In genomic region chr19:49857061-49857833, GRCh38 we compare ENCODE assay signal across 19 cellular contexts. TPM values are rescaled to one million over a fixed set of nuclear protein-coding genes. Genes with fewer than 3 reads are reported as not detected.
A peak's percentile ranks its signal among the peaks of the same experiment; 100 is the strongest.
DNase-seq lines count a peak whose midpoint lies in the region; ATAC-seq, FAIRE-seq and TF ChIP-seq lines count a peak whose summit lies in the region.
"Had no signal": no experiment of that assay in that cellular context is flagged by ENCODE, and none has a peak within 500 bp of the region (broad histone marks: within the 10 kb centered on the region; RNA-seq: fewer than 3 reads in every experiment).

No MANE protein-coding gene starts in this region.

- TF ChIP-seq EP300 in HepG2 (IDR thresholded peaks at IDR 0.05; ENCODE audit: low read depth in 2 of 2, low read length in 2 of 2) (no peak), HepG2 (CRISPR knock-in tag; IDR thresholded peaks at IDR 0.05; ENCODE audit: borderline replicate concordance) (no peak)

- 92% methylated on average over 26 of the region's 26 CpGs for WGBS in right cardiac atrium
- 98% methylated on average over 15 of the region's 26 CpGs for WGBS in HepG2 (ENCODE audit: low lambda C conversion rate)
- no CpG with 5 or more reads among the region's 26 CpGs for WGBS in trophoblast cell (ENCODE audit: extremely low coverage, insufficient coverage, insufficient read length)

- TF ChIP-seq RAD21 in HepG2 (CRISPR knock-in tag; IDR thresholded peaks at IDR 0.05) = no peak

- ATAC-seq in right cardiac atrium (no peak), HepG2 (no peak), GM21360 (IDR thresholded peaks at IDR 0.05; ENCODE audit: unreplicated experiment) (no peak)
- ATAC-seq in natural killer cell treated with Interleukin-12 subunit alpha and Interleukin-12 subunit beta and Interleukin-15 and Interleukin-18, amount 100 ng/mL, for 72 hours = no peak
- ATAC-seq: body of pancreas had no signal

- no peak overlapping the region for H4K8ac ChIP-seq in trophoblast cell (ENCODE audit: low read depth, low read length)

- no peaks in the 10 kb centered on the region for H3K36me3 Mint-ChIP-seq in natural killer cell treated with Interleukin-12 subunit alpha and Interleukin-12 subunit beta and Interleukin-15 and Interleukin-18, amount 100 ng/mL, for 72 hours
- H3K36me3 Mint-ChIP-seq: activated naive CD4-positive, alpha-beta T cell treated with anti-CD3 and anti-CD28 coated beads, Interleukin-2, amount 50 U/mL, for 24 hours had no signal

- POLR2A ChIA-PET in HepG2 (lab: Yijun Ruan, JAX) = interaction anchor here (1.1 to 1.2 kb wide), 2 partner anchors 19 to 47 kb away, joined by 4 to 5 read pairs; partner anchors contain the start of gene AKT1S1

- in situ Hi-C loops in HepG2 (cut with HindIII; ENCODE audit: extremely low pct_ligation_motif_present, low pct_unique_long_range_greater_than_20kb) = no loop called here

- CTCF ChIA-PET in HepG2 (lab: Yijun Ruan, JAX; ENCODE audit: low intra/inter-chr PET ratio, low total read pairs) = no interaction called here

- peaks cover 18% of the 10 kb centered on the region for H4K20me1 ChIP-seq in HepG2 (ENCODE audit: insufficient read depth, low read length)

- intact Hi-C loops in right cardiac atrium (cut with DNase I) (loop anchor here in 1 of 4 donors (10.0 kb wide), 1 partner anchor 172 kb away; the partner anchor contains the start of gene ADM5), left ventricle myocardium inferior (cut with micrococcal nuclease) (no loop called here), HepG2 (cut with micrococcal nuclease; ENCODE audit: unreplicated experiment) (no loop called here)

- H3K9me3 Mint-ChIP-seq in natural killer cell treated with Interleukin-12 subunit alpha and Interleukin-12 subunit beta and Interleukin-15 and Interleukin-18, amount 100 ng/mL, for 72 hours = no peaks in the 10 kb centered on the region
- H3K9me3 Mint-ChIP-seq: activated naive CD4-positive, alpha-beta T cell treated with anti-CD3 and anti-CD28 coated beads, Interleukin-2, amount 50 U/mL, for 24 hours had no signal

- H3K14ac ChIP-seq in trophoblast cell (ENCODE audit: low read length) = no peak overlapping the region

- H3K23ac ChIP-seq in trophoblast cell (ENCODE audit: low read length) = no peak overlapping the region

- H3K4me3 Mint-ChIP-seq in natural killer cell treated with Interleukin-12 subunit alpha and Interleukin-12 subunit beta and Interleukin-15 and Interleukin-18, amount 100 ng/mL, for 72 hours = no peak overlapping the region
- H3K4me3 Mint-ChIP-seq: activated naive CD4-positive, alpha-beta T cell treated with anti-CD3 and anti-CD28 coated beads, Interleukin-2, amount 50 U/mL, for 24 hours had no signal

- no peak overlapping the region for H2BK5ac ChIP-seq in trophoblast cell (ENCODE audit: low read depth, low read length, poor library complexity)

- H4K12ac ChIP-seq in trophoblast cell (ENCODE audit: low read depth, low read length) = no peak overlapping the region

- H3K9me3 ChIP-seq in right cardiac atrium (ENCODE audit: control insufficient read depth, low read length) (no peaks in the 10 kb centered on the region), left ventricle myocardium inferior (replicated peaks) (no peaks in the 10 kb centered on the region), SK-N-MC (ENCODE audit: low read depth, low read length) (no peaks in the 10 kb centered on the region), HepG2 (ENCODE audit: low read length) (no peaks in the 10 kb centered on the region), trophoblast cell (ENCODE audit: insufficient read depth, low read depth, low read length) (no peaks in the 10 kb centered on the region)
- H3K9me3 ChIP-seq: body of pancreas, upper lobe of left lung had no signal

- H2BK120ac ChIP-seq in trophoblast cell (ENCODE audit: insufficient read depth, low read length, poor library complexity) = no peak overlapping the region

- H3K9ac ChIP-seq in SK-N-MC (ENCODE audit: insufficient read length) = no peak overlapping the region
- no peak overlapping the region for H3K9ac ChIP-seq in HepG2 (ENCODE audit: insufficient read depth, low read depth, low read length)
- H3K9ac ChIP-seq in trophoblast cell (ENCODE audit: low read length) = no peak overlapping the region

- H2AK5ac ChIP-seq in trophoblast cell (ENCODE audit: low read length) = no peak overlapping the region

- H4K91ac ChIP-seq in trophoblast cell (ENCODE audit: low read depth, low read length) = no peak overlapping the region

- no peak overlapping the region for H2BK12ac ChIP-seq in trophoblast cell (ENCODE audit: low read length)

- no peaks in the 10 kb centered on the region for H3K79me1 ChIP-seq in trophoblast cell (ENCODE audit: low read length)

- H3K4me1 ChIP-seq in right cardiac atrium (ENCODE audit: control insufficient read depth, insufficient read depth, low read length) (peaks cover 5% of the 10 kb centered on the region), left ventricle myocardium inferior (peaks cover 37% of the 10 kb centered on the region), HepG2 (ENCODE audit: insufficient read depth, low read length) (peaks cover 17% of the 10 kb centered on the region), trophoblast cell (ENCODE audit: control insufficient read depth in 1 of 2, insufficient read depth in 2 of 2, low read length in 2 of 2) (peaks cover 1 to 12% of the 10 kb centered on the region in 2 experiments)

- H3K27ac Mint-ChIP-seq in natural killer cell treated with Interleukin-12 subunit alpha and Interleukin-12 subunit beta and Interleukin-15 and Interleukin-18, amount 100 ng/mL, for 72 hours = no peak overlapping the region
- H3K27ac Mint-ChIP-seq: activated naive CD4-positive, alpha-beta T cell treated with anti-CD3 and anti-CD28 coated beads, Interleukin-2, amount 50 U/mL, for 24 hours had no signal

- no peak for TF ChIP-seq CTCF in left ventricle myocardium inferior (IDR thresholded peaks at IDR 0.05; ENCODE audit: borderline replicate concordance)
- no peak for TF ChIP-seq CTCF in HepG2 (CRISPR knock-in tag; IDR thresholded peaks at IDR 0.05)

- H3K4me2 ChIP-seq in HepG2 (ENCODE audit: low read depth, low read length) = no peak overlapping the region
- no peak overlapping the region for H3K4me2 ChIP-seq in trophoblast cell (ENCODE audit: low read length)

- TF ChIP-seq POLR2A in HepG2 (IDR thresholded peaks at IDR 0.05; ENCODE audit: insufficient read depth in 1 of 2, low read depth in 2 of 2, low read length in 2 of 2) = peak; percentile 39 to 40; a peak in 2 of 4 replicates

- no peak overlapping the region for H3K27ac ChIP-seq in right cardiac atrium (ENCODE audit: low read length)
- H3K27ac ChIP-seq in left ventricle myocardium inferior (replicated peaks) = no peak overlapping the region
- H3K27ac ChIP-seq in SK-N-MC = 0 out of 2 replicates have a peak overlapping the region, but pooled peaks have one; percentile 25
- H3K27ac ChIP-seq in HepG2 (ENCODE audit: extremely low read length, insufficient read depth, low read length) = no peak overlapping the region
- no peak overlapping the region for H3K27ac ChIP-seq in trophoblast cell (ENCODE audit: low read depth, low read length)
- H3K27ac ChIP-seq: body of pancreas had no signal

- H3K18ac ChIP-seq in trophoblast cell (ENCODE audit: low read length) = no peak overlapping the region

- peaks cover 19% of the 10 kb centered on the region for H3K79me2 ChIP-seq in HepG2 (ENCODE audit: insufficient read depth, low read length)
- H3K79me2 ChIP-seq in trophoblast cell (ENCODE audit: control insufficient read depth, insufficient read depth, low read length, poor library complexity) = peaks cover 3% of the 10 kb centered on the region

- no peak overlapping the region for H3K4ac ChIP-seq in trophoblast cell (ENCODE audit: low read depth, low read length)

- no TSS peak for BruUV-seq in HepG2 (replicated peaks; lab: Mats Ljungman, UMichigan)

- H3K27me3 Mint-ChIP-seq in natural killer cell treated with Interleukin-12 subunit alpha and Interleukin-12 subunit beta and Interleukin-15 and Interleukin-18, amount 100 ng/mL, for 72 hours = no peaks in the 10 kb centered on the region
- H3K27me3 Mint-ChIP-seq: activated naive CD4-positive, alpha-beta T cell treated with anti-CD3 and anti-CD28 coated beads, Interleukin-2, amount 50 U/mL, for 24 hours had no signal

- FAIRE-seq in HepG2 (lab: Jason Lieb, UNC) = no peak
- FAIRE-seq: small intestine had no signal

- peaks cover 6% of the 10 kb centered on the region in 2 donors for H3K4me1 Mint-ChIP-seq in natural killer cell treated with Interleukin-12 subunit alpha and Interleukin-12 subunit beta and Interleukin-15 and Interleukin-18, amount 100 ng/mL, for 72 hours (ENCODE audit: low read depth in 2 of 2)

- H2AFZ ChIP-seq in HepG2 (ENCODE audit: low read length) = no peak overlapping the region
- no peak overlapping the region for H2AFZ ChIP-seq in trophoblast cell (ENCODE audit: insufficient read depth, low read length, poor library complexity)

- H3K36me3 ChIP-seq in left ventricle myocardium inferior (peaks cover 78% of the 10 kb centered on the region), SK-N-MC (ENCODE audit: insufficient read depth, low read length) (peaks cover 85% of the 10 kb centered on the region), HepG2 (replicated peaks in 1 of 2; ENCODE audit: control insufficient read depth in 1 of 2, insufficient read depth in 2 of 2, low read length in 2 of 2) (peaks cover 37 to 67% of the 10 kb centered on the region in 2 experiments; a peak in 4 of 5 replicates), trophoblast cell (ENCODE audit: control insufficient read depth in 1 of 2, insufficient read depth in 2 of 2, low read length in 2 of 2) (peaks cover 76 to 81% of the 10 kb centered on the region in 2 experiments)

- DNase-seq in right cardiac atrium (peak in 2 of 3 donors; percentile 48 to 68), left ventricle myocardium inferior (no peak), SK-N-MC (ENCODE audit: low read depth, low spot score) (no peak), HepG2 (ENCODE audit: low spot score) (no peak), trophoblast cell (no peak), NCI-H82 (lab: John Stamatoyannopoulos, UW) (no peak)
- no peak for DNase-seq in natural killer cell treated with Interleukin-12 subunit alpha and Interleukin-12 subunit beta and Interleukin-15 and Interleukin-18, amount 100 ng/mL, for 72 hours (ENCODE audit: low spot score)
- DNase-seq: activated CD4-positive, alpha-beta T cell treated with anti-CD3 and anti-CD28 coated beads for 1 hour; DMS153; midbrain; MM.1S; NCI-H2029 treated with DMSO at 0.1 percent for 48 hours; NCI-H748 treated with DMSO at 0.1 percent for 48 hours; RPMI8226; small intestine had no signal

- H3K4me3 ChIP-seq in right cardiac atrium (ENCODE audit: low read length) (no peak overlapping the region), left ventricle myocardium inferior (no peak overlapping the region), SK-N-MC (no peak overlapping the region), HepG2 (replicated peaks in 1 of 3; ENCODE audit: insufficient read depth in 1 of 3, low read depth in 2 of 3, low read length in 3 of 3) (no peak overlapping the region), trophoblast cell (ENCODE audit: low read depth, low read length) (no peak overlapping the region)
- H3K4me3 ChIP-seq: body of pancreas, upper lobe of left lung had no signal

- H3K27me3 ChIP-seq in right cardiac atrium (ENCODE audit: control insufficient read depth, insufficient read depth) (no peaks in the 10 kb centered on the region), left ventricle myocardium inferior (ENCODE audit: low read depth) (no peaks in the 10 kb centered on the region), HepG2 (ENCODE audit: control insufficient read depth in 1 of 2, insufficient read depth in 2 of 2, low read length in 2 of 2) (no peaks in the 10 kb centered on the region), trophoblast cell (ENCODE audit: insufficient read depth, low read length) (no peaks in the 10 kb centered on the region)
- H3K27me3 ChIP-seq: body of pancreas, upper lobe of left lung had no signal

RNA-seq across cellular contexts. Expression of gene PTOV1, which starts 6.3 kb away (rescaled TPM):
- total RNA-seq in right cardiac atrium = 100 to 1,000 TPM; 127 to 146 (median 141) TPM
- 134 TPM for polyA plus RNA-seq in right cardiac atrium
- 104 TPM for total RNA-seq in left ventricle myocardium inferior
- total RNA-seq in HepG2 (2016; rRNA removed; fragmentation: Illumina TruSeq; extraction: Trizol) = 59.4 and 68.5 TPM in 2 replicates
- total RNA-seq in HepG2 (2016; cell fraction: cytosol; rRNA removed; fragmentation: Illumina TruSeq; extraction: Trizol; ENCODE audit: low read depth) = 30.7 and 36.0 TPM in 2 replicates
- 67.3 and 74.4 TPM in 2 replicates for total RNA-seq in HepG2 (2016; cell fraction: insoluble cytoplasmic fraction; rRNA removed; fragmentation: Illumina TruSeq; extraction: Trizol)
- 45.7 and 54.4 TPM in 2 replicates for total RNA-seq in HepG2 (2016; cell fraction: membrane; rRNA removed; fragmentation: Illumina TruSeq; extraction: Trizol)
- total RNA-seq in HepG2 (2016; cell fraction: nucleus; rRNA removed; fragmentation: Illumina TruSeq; extraction: Trizol) = 68.2 and 84.3 TPM in 2 replicates
- polyA plus RNA-seq in HepG2 (2011; rRNA removed) = 63.5 and 77.7 TPM in 2 replicates
- polyA plus RNA-seq in HepG2 (2011; cell fraction: cytosol; rRNA removed) = 27.3 and 44.2 TPM in 2 replicates
- 387 and 441 TPM in 2 replicates for polyA plus RNA-seq in HepG2 (2011; cell fraction: nucleus; rRNA removed)
- 72.7 and 99.0 TPM in 2 replicates for polyA plus RNA-seq in HepG2 (2012)
- polyA plus RNA-seq in HepG2 (2016; cell fraction: cytosol; fragmentation: Illumina TruSeq; extraction: Trizol; ENCODE audit: low read depth) = 24.0 and 27.8 TPM in 2 replicates
- 78.0 and 94.4 TPM in 2 replicates for polyA plus RNA-seq in HepG2 (2016; cell fraction: insoluble cytoplasmic fraction; fragmentation: Illumina TruSeq; extraction: Trizol; ENCODE audit: low read depth)
- polyA plus RNA-seq in HepG2 (2016; cell fraction: membrane; fragmentation: Illumina TruSeq; extraction: Trizol; ENCODE audit: low read depth) = 34.7 and 37.3 TPM in 2 replicates
- polyA plus RNA-seq in HepG2 (2016; cell fraction: nucleus; fragmentation: Illumina TruSeq; extraction: Trizol; ENCODE audit: insufficient read depth, low read depth) = 178 and 181 TPM in 2 replicates
- polyA minus RNA-seq in HepG2 (2011; rRNA and poly(A)+ RNA removed; ENCODE audit: low replicate concordance) = 73.5 and 109 TPM in 2 replicates
- polyA minus RNA-seq in HepG2 (2011; cell fraction: cytosol; rRNA and poly(A)+ RNA removed) = 42.8 and 45.1 TPM in 2 replicates
- polyA minus RNA-seq in HepG2 (2011; cell fraction: nucleus; rRNA and poly(A)+ RNA removed) = 69.0 and 75.8 TPM in 2 replicates
- 10 to 100 TPM; 64.6 to 78.0 TPM for total RNA-seq in natural killer cell treated with Interleukin-12 subunit alpha and Interleukin-12 subunit beta and Interleukin-15 and Interleukin-18, amount 100 ng/mL, for 72 hours
- 233 and 241 TPM in 2 replicates for polyA plus RNA-seq in trophoblast cell (2013)

RNA-seq across cellular contexts. Expression of gene PNKP, which starts 10.1 kb away (rescaled TPM):
- total RNA-seq in right cardiac atrium = 100 to 1,000 TPM in 1 of 4 donors, 10 to 100 TPM in 3; 38.6 to 144 (median 42.9) TPM
- polyA plus RNA-seq in right cardiac atrium = 40.8 TPM
- total RNA-seq in left ventricle myocardium inferior = 45.1 TPM
- total RNA-seq in HepG2 (2016; rRNA removed; fragmentation: Illumina TruSeq; extraction: Trizol) = 12.5 and 27.1 TPM in 2 replicates
- 15.1 and 16.6 TPM in 2 replicates for total RNA-seq in HepG2 (2016; cell fraction: cytosol; rRNA removed; fragmentation: Illumina TruSeq; extraction: Trizol; ENCODE audit: low read depth)
- 14.0 and 23.3 TPM in 2 replicates for total RNA-seq in HepG2 (2016; cell fraction: insoluble cytoplasmic fraction; rRNA removed; fragmentation: Illumina TruSeq; extraction: Trizol)
- 10.4 and 12.6 TPM in 2 replicates for total RNA-seq in HepG2 (2016; cell fraction: membrane; rRNA removed; fragmentation: Illumina TruSeq; extraction: Trizol)
- 22.5 and 24.4 TPM in 2 replicates for total RNA-seq in HepG2 (2016; cell fraction: nucleus; rRNA removed; fragmentation: Illumina TruSeq; extraction: Trizol)
- 12.7 and 17.0 TPM in 2 replicates for polyA plus RNA-seq in HepG2 (2011; rRNA removed)
- 6.9 and 10.2 TPM in 2 replicates for polyA plus RNA-seq in HepG2 (2011; cell fraction: cytosol; rRNA removed)
- polyA plus RNA-seq in HepG2 (2011; cell fraction: nucleus; rRNA removed) = 96.1 and 104 TPM in 2 replicates
- 14.4 and 18.2 TPM in 2 replicates for polyA plus RNA-seq in HepG2 (2012)
- 6.4 and 8.2 TPM in 2 replicates for polyA plus RNA-seq in HepG2 (2016; cell fraction: cytosol; fragmentation: Illumina TruSeq; extraction: Trizol; ENCODE audit: low read depth)
- 11.5 and 13.4 TPM in 2 replicates for polyA plus RNA-seq in HepG2 (2016; cell fraction: insoluble cytoplasmic fraction; fragmentation: Illumina TruSeq; extraction: Trizol; ENCODE audit: low read depth)
- 11.3 and 40.2 TPM in 2 replicates for polyA plus RNA-seq in HepG2 (2016; cell fraction: membrane; fragmentation: Illumina TruSeq; extraction: Trizol; ENCODE audit: low read depth)
- polyA plus RNA-seq in HepG2 (2016; cell fraction: nucleus; fragmentation: Illumina TruSeq; extraction: Trizol; ENCODE audit: insufficient read depth, low read depth) = 87.3 and 98.8 TPM in 2 replicates
- 16.1 and 37.1 TPM in 2 replicates for polyA minus RNA-seq in HepG2 (2011; rRNA and poly(A)+ RNA removed; ENCODE audit: low replicate concordance)
- 9.8 and 10.1 TPM in 2 replicates for polyA minus RNA-seq in HepG2 (2011; cell fraction: cytosol; rRNA and poly(A)+ RNA removed)
- 30.5 and 40.2 TPM in 2 replicates for polyA minus RNA-seq in HepG2 (2011; cell fraction: nucleus; rRNA and poly(A)+ RNA removed)
- total RNA-seq in natural killer cell treated with Interleukin-12 subunit alpha and Interleukin-12 subunit beta and Interleukin-15 and Interleukin-18, amount 100 ng/mL, for 72 hours = 100 to 1,000 TPM; 146 to 205 TPM
- 43.8 and 44.8 TPM in 2 replicates for polyA plus RNA-seq in trophoblast cell (2013)

RNA-seq across cellular contexts. Expression of gene AKT1S1, which starts 19.9 kb away (rescaled TPM):
- 10 to 100 TPM; 32.4 to 38.7 (median 36.4) TPM for total RNA-seq in right cardiac atrium
- polyA plus RNA-seq in right cardiac atrium = 40.2 TPM
- 36.0 TPM for total RNA-seq in left ventricle myocardium inferior
- total RNA-seq in HepG2 (2016; rRNA removed; fragmentation: Illumina TruSeq; extraction: Trizol) = 10.9 and 13.5 TPM in 2 replicates
- 6.3 and 7.3 TPM in 2 replicates for total RNA-seq in HepG2 (2016; cell fraction: cytosol; rRNA removed; fragmentation: Illumina TruSeq; extraction: Trizol; ENCODE audit: low read depth)
- 10.3 and 14.9 TPM in 2 replicates for total RNA-seq in HepG2 (2016; cell fraction: insoluble cytoplasmic fraction; rRNA removed; fragmentation: Illumina TruSeq; extraction: Trizol)
- 14.8 and 16.5 TPM in 2 replicates for total RNA-seq in HepG2 (2016; cell fraction: membrane; rRNA removed; fragmentation: Illumina TruSeq; extraction: Trizol)
- 12.4 and 13.6 TPM in 2 replicates for total RNA-seq in HepG2 (2016; cell fraction: nucleus; rRNA removed; fragmentation: Illumina TruSeq; extraction: Trizol)
- 27.8 and 30.0 TPM in 2 replicates for polyA plus RNA-seq in HepG2 (2011; rRNA removed)
- 29.0 and 32.7 TPM in 2 replicates for polyA plus RNA-seq in HepG2 (2011; cell fraction: cytosol; rRNA removed)
- polyA plus RNA-seq in HepG2 (2011; cell fraction: nucleus; rRNA removed) = 56.2 and 76.4 TPM in 2 replicates
- 19.5 and 19.7 TPM in 2 replicates for polyA plus RNA-seq in HepG2 (2012)
- polyA plus RNA-seq in HepG2 (2016; cell fraction: cytosol; fragmentation: Illumina TruSeq; extraction: Trizol; ENCODE audit: low read depth) = 22.7 and 24.3 TPM in 2 replicates
- 43.5 and 52.7 TPM in 2 replicates for polyA plus RNA-seq in HepG2 (2016; cell fraction: insoluble cytoplasmic fraction; fragmentation: Illumina TruSeq; extraction: Trizol; ENCODE audit: low read depth)
- 46.7 and 51.1 TPM in 2 replicates for polyA plus RNA-seq in HepG2 (2016; cell fraction: membrane; fragmentation: Illumina TruSeq; extraction: Trizol; ENCODE audit: low read depth)
- 55.9 and 59.4 TPM in 2 replicates for polyA plus RNA-seq in HepG2 (2016; cell fraction: nucleus; fragmentation: Illumina TruSeq; extraction: Trizol; ENCODE audit: insufficient read depth, low read depth)
- 25.3 and 37.7 TPM in 2 replicates for polyA minus RNA-seq in HepG2 (2011; rRNA and poly(A)+ RNA removed; ENCODE audit: low replicate concordance)
- 13.0 and 14.0 TPM in 2 replicates for polyA minus RNA-seq in HepG2 (2011; cell fraction: cytosol; rRNA and poly(A)+ RNA removed)
- 21.9 and 22.5 TPM in 2 replicates for polyA minus RNA-seq in HepG2 (2011; cell fraction: nucleus; rRNA and poly(A)+ RNA removed)
- total RNA-seq in natural killer cell treated with Interleukin-12 subunit alpha and Interleukin-12 subunit beta and Interleukin-15 and Interleukin-18, amount 100 ng/mL, for 72 hours = 10 to 100 TPM; 16.8 to 32.1 TPM
- polyA plus RNA-seq in trophoblast cell (2013) = 142 and 143 TPM in 2 replicates

RNA-seq across cellular contexts. Expression of gene TBC1D17, which starts 20.3 kb away (rescaled TPM):
- total RNA-seq in right cardiac atrium = 10 to 100 TPM; 35.7 to 45.7 (median 42.1) TPM
- polyA plus RNA-seq in right cardiac atrium = 35.6 TPM
- 47.5 TPM for total RNA-seq in left ventricle myocardium inferior
- 3.6 and 9.7 TPM in 2 replicates for total RNA-seq in HepG2 (2016; rRNA removed; fragmentation: Illumina TruSeq; extraction: Trizol)
- total RNA-seq in HepG2 (2016; cell fraction: cytosol; rRNA removed; fragmentation: Illumina TruSeq; extraction: Trizol; ENCODE audit: low read depth) = 3.6 and 4.6 TPM in 2 replicates
- total RNA-seq in HepG2 (2016; cell fraction: insoluble cytoplasmic fraction; rRNA removed; fragmentation: Illumina TruSeq; extraction: Trizol) = 4.5 and 10.0 TPM in 2 replicates
- 7.6 and 8.5 TPM in 2 replicates for total RNA-seq in HepG2 (2016; cell fraction: membrane; rRNA removed; fragmentation: Illumina TruSeq; extraction: Trizol)
- total RNA-seq in HepG2 (2016; cell fraction: nucleus; rRNA removed; fragmentation: Illumina TruSeq; extraction: Trizol) = 8.6 and 13.7 TPM in 2 replicates
- polyA plus RNA-seq in HepG2 (2011; rRNA removed) = 16.9 and 21.6 TPM in 2 replicates
- 7.9 and 12.0 TPM in 2 replicates for polyA plus RNA-seq in HepG2 (2011; cell fraction: cytosol; rRNA removed)
- polyA plus RNA-seq in HepG2 (2011; cell fraction: nucleus; rRNA removed) = 83.8 and 108 TPM in 2 replicates
- 19.0 and 23.3 TPM in 2 replicates for polyA plus RNA-seq in HepG2 (2012)
- polyA plus RNA-seq in HepG2 (2016; cell fraction: cytosol; fragmentation: Illumina TruSeq; extraction: Trizol; ENCODE audit: low read depth) = 4.7 and 5.1 TPM in 2 replicates
- polyA plus RNA-seq in HepG2 (2016; cell fraction: insoluble cytoplasmic fraction; fragmentation: Illumina TruSeq; extraction: Trizol; ENCODE audit: low read depth) = 10.7 and 15.1 TPM in 2 replicates
- polyA plus RNA-seq in HepG2 (2016; cell fraction: membrane; fragmentation: Illumina TruSeq; extraction: Trizol; ENCODE audit: low read depth) = 9.3 and 10.8 TPM in 2 replicates
- 45.7 and 46.6 TPM in 2 replicates for polyA plus RNA-seq in HepG2 (2016; cell fraction: nucleus; fragmentation: Illumina TruSeq; extraction: Trizol; ENCODE audit: insufficient read depth, low read depth)
- polyA minus RNA-seq in HepG2 (2011; rRNA and poly(A)+ RNA removed; ENCODE audit: low replicate concordance) = 14.8 and 17.4 TPM in 2 replicates
- polyA minus RNA-seq in HepG2 (2011; cell fraction: cytosol; rRNA and poly(A)+ RNA removed) = 9.8 and 11.2 TPM in 2 replicates
- polyA minus RNA-seq in HepG2 (2011; cell fraction: nucleus; rRNA and poly(A)+ RNA removed) = 16.0 and 24.2 TPM in 2 replicates
- 10 to 100 TPM; 26.0 to 34.0 TPM for total RNA-seq in natural killer cell treated with Interleukin-12 subunit alpha and Interleukin-12 subunit beta and Interleukin-15 and Interleukin-18, amount 100 ng/mL, for 72 hours
- polyA plus RNA-seq in trophoblast cell (2013) = 38.8 and 40.1 TPM in 2 replicates

RNA-seq across cellular contexts. Expression of gene MED25, which starts 39.2 kb away (rescaled TPM):
- total RNA-seq in right cardiac atrium (10 to 100 TPM; 37.8 to 50.4 (median 43.1) TPM), left ventricle myocardium inferior (65.8 TPM), HepG2 (2016; rRNA removed; fragmentation: Illumina TruSeq; extraction: Trizol) (11.1 and 11.3 TPM in 2 replicates)
- polyA plus RNA-seq in right cardiac atrium (39.2 TPM), HepG2 (2011; rRNA removed) (13.3 and 15.1 TPM in 2 replicates)
- 3.0 and 3.1 TPM in 2 replicates for total RNA-seq in HepG2 (2016; cell fraction: cytosol; rRNA removed; fragmentation: Illumina TruSeq; extraction: Trizol; ENCODE audit: low read depth)
- 10.4 and 11.0 TPM in 2 replicates for total RNA-seq in HepG2 (2016; cell fraction: insoluble cytoplasmic fraction; rRNA removed; fragmentation: Illumina TruSeq; extraction: Trizol)
- 6.7 and 8.6 TPM in 2 replicates for total RNA-seq in HepG2 (2016; cell fraction: membrane; rRNA removed; fragmentation: Illumina TruSeq; extraction: Trizol)
- total RNA-seq in HepG2 (2016; cell fraction: nucleus; rRNA removed; fragmentation: Illumina TruSeq; extraction: Trizol) = 18.0 and 18.4 TPM in 2 replicates
- polyA plus RNA-seq in HepG2 (2011; cell fraction: cytosol; rRNA removed) = 5.3 and 5.7 TPM in 2 replicates
- 48.1 and 61.9 TPM in 2 replicates for polyA plus RNA-seq in HepG2 (2011; cell fraction: nucleus; rRNA removed)
- 17.3 and 20.9 TPM in 2 replicates for polyA plus RNA-seq in HepG2 (2012)
- polyA plus RNA-seq in HepG2 (2016; cell fraction: cytosol; fragmentation: Illumina TruSeq; extraction: Trizol; ENCODE audit: low read depth) = 5.1 and 5.2 TPM in 2 replicates
- 16.3 and 22.3 TPM in 2 replicates for polyA plus RNA-seq in HepG2 (2016; cell fraction: insoluble cytoplasmic fraction; fragmentation: Illumina TruSeq; extraction: Trizol; ENCODE audit: low read depth)
- 7.9 and 9.9 TPM in 2 replicates for polyA plus RNA-seq in HepG2 (2016; cell fraction: membrane; fragmentation: Illumina TruSeq; extraction: Trizol; ENCODE audit: low read depth)
- 46.3 and 50.3 TPM in 2 replicates for polyA plus RNA-seq in HepG2 (2016; cell fraction: nucleus; fragmentation: Illumina TruSeq; extraction: Trizol; ENCODE audit: insufficient read depth, low read depth)
- 31.2 and 56.4 TPM in 2 replicates for polyA minus RNA-seq in HepG2 (2011; rRNA and poly(A)+ RNA removed; ENCODE audit: low replicate concordance)
- 9.1 and 11.4 TPM in 2 replicates for polyA minus RNA-seq in HepG2 (2011; cell fraction: cytosol; rRNA and poly(A)+ RNA removed)
- polyA minus RNA-seq in HepG2 (2011; cell fraction: nucleus; rRNA and poly(A)+ RNA removed) = 21.9 and 22.9 TPM in 2 replicates
- 10 to 100 TPM; 48.0 to 64.6 TPM for total RNA-seq in natural killer cell treated with Interleukin-12 subunit alpha and Interleukin-12 subunit beta and Interleukin-15 and Interleukin-18, amount 100 ng/mL, for 72 hours
- polyA plus RNA-seq in trophoblast cell (2013) = 50.3 and 50.7 TPM in 2 replicates

Comparison
In these comparisons a context has a peak if more than half of its experiments do, and no peak if none do; other contexts are left out.
1. DNase-seq: peak in right cardiac atrium (2 of 3); none in left ventricle myocardium inferior (single experiment), SK-N-MC (single experiment), HepG2 (single experiment), natural killer cell treated with Interleukin-12 subunit alpha and Interleukin-12 subunit beta and Interleukin-15 and Interleukin-18, amount 100 ng/mL, for 72 hours (single experiment), trophoblast cell (0 of 2) and NCI-H82 (single experiment).